Comparison of ENCODE assay signal across 1 cellular context in genomic region chr10:122294006-122294405, GRCh38.
TF ChIP-seq lines count a peak whose summit lies in the region.

No MANE protein-coding gene starts in this region.

TF ChIP-seq in H1, 55 proteins besides CTCF, POLR2A, EP300 and RAD21 (continued from another document):
- TF ChIP-seq NRF1 (IDR thresholded peaks at IDR 0.05; ENCODE audit: low read depth, low read length) (no peak), RNF2 (IDR thresholded peaks at IDR 0.05; ENCODE audit: borderline replicate concordance, low read depth, low read length, missing control alignments, poor library complexity, severe bottlenecking) (no peak), SP4 (IDR thresholded peaks at IDR 0.05; ENCODE audit: low read length) (no peak), SP2 (IDR thresholded peaks at IDR 0.05; ENCODE audit: low read length) (no peak), MAX (IDR thresholded peaks at IDR 0.05) (no peak), SIRT6 (IDR thresholded peaks at IDR 0.05; ENCODE audit: low read length) (no peak), KDM4A (IDR thresholded peaks at IDR 0.05; ENCODE audit: low read depth, low read length, severe bottlenecking) (no peak), RBBP5 (IDR thresholded peaks at IDR 0.05; ENCODE audit: borderline replicate concordance, low read depth, low read length) (no peak), POLR2AphosphoS5 (IDR thresholded peaks at IDR 0.05; ENCODE audit: low read depth, low read length) (no peak), PHF8 (conservative IDR thresholded peaks at IDR 0.05; ENCODE audit: low read depth, low read length) (no peak), RFX5 (IDR thresholded peaks at IDR 0.05; ENCODE audit: borderline replicate concordance, low read depth, low read length) (no peak), TEAD4 (IDR thresholded peaks at IDR 0.05; ENCODE audit: low read depth, low read length) (no peak), MAFK (IDR thresholded peaks at IDR 0.05; ENCODE audit: low read depth, low read length) (no peak)
